ENCODE assay signal across 28 cellular contexts in the genomic region with DNA sequence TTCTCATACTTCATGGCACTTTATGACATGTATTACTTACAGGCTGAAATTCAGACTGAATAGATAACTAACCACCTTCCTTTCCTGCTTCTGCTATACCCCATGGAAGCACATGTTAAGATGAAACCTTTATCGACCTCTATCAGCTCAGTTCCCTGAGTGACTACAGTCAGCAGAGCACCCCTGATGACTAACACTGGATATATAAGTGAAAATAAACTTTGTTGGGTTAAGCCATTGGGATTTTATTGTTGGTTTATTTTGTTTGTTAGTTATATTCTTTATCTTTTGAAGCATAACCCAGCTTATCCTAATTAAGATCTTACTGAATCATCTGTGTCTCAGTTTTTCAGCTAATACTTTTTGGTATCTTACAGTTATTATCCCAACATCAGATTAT.
"Had no signal": no experiment of that assay in that cellular context is flagged by ENCODE, and none has a peak within 500 bp of the region (broad histone marks: within the 10 kb centered on the region; RNA-seq: fewer than 3 reads in every experiment).

No MANE protein-coding gene starts in this region.

- H3K9ac ChIP-seq: SK-N-SH had no signal

- H3K9me3 ChIP-seq: Peyer's patch, SJCRH30 had no signal

- DNase-seq: activated B cell treated with CpG ODN at 0.5 μM for 24 hours; activated CD4-positive, alpha-beta T cell treated with anti-CD3 and anti-CD28 coated beads for 1 hour; activated CD4-positive, alpha-beta T cell treated with anti-CD3 and anti-CD28 coated beads, Interleukin-2, amount 10 ng/mL, durations not matched to agents 24 days and 14 days; activated CD4-positive, alpha-beta T cell treated with anti-CD3 and anti-CD28 coated beads, Interleukin-2, amount 50 U/mL, for 48 hours; activated CD8-positive, alpha-beta memory T cell treated with anti-CD3 and anti-CD28 coated beads, Interleukin-2, amount 10 ng/mL, durations not matched to agents 7 days and 5 days; activated gamma-delta T cell; activated naive CD4-positive, alpha-beta T cell treated with anti-CD3 and anti-CD28 coated beads for 36 hours; activated T-cell treated with anti-CD3 and anti-CD28 coated beads, Interleukin-2, amount 50 U/mL, for 4 hours; brain microvascular endothelial cell; cerebellar nuclear complex; KG1; NCI-H1092; NCI-H1417; NCI-H1694; NCI-H2029; NCI-H345; NCI-H510A; NCI-H526 treated with DMSO at 0.1 percent for 48 hours; NCI-H82; OCI-M1; Peyer's patch; Right ventricle myocardium superior; SJCRH30; SK-N-SH; T-helper 1 cell had no signal

- H3K27ac Mint-ChIP-seq: activated B cell treated with CpG ODN at 0.5 μM for 24 hours; activated CD4-positive, alpha-beta T cell treated with anti-CD3 and anti-CD28 coated beads, Interleukin-2, amount 10 ng/mL, durations not matched to agents 24 days and 14 days; activated CD8-positive, alpha-beta memory T cell treated with anti-CD3 and anti-CD28 coated beads, Interleukin-2, amount 10 ng/mL, durations not matched to agents 7 days and 5 days; activated naive CD4-positive, alpha-beta T cell treated with anti-CD3 and anti-CD28 coated beads for 36 hours; activated naive CD8-positive, alpha-beta T cell; activated T-helper 17 cell treated with anti-CD3 and anti-CD28 coated beads, Interleukin-2, amount 50 U/mL, for 72 hours had no signal

- H3K27me3 ChIP-seq: brain microvascular endothelial cell, Peyer's patch, SJCRH30 had no signal

- H3K4me1 ChIP-seq: Peyer's patch, SJCRH30 had no signal

- H3K4me1 Mint-ChIP-seq: activated CD8-positive, alpha-beta memory T cell treated with anti-CD3 and anti-CD28 coated beads, Interleukin-2, amount 10 ng/mL, durations not matched to agents 7 days and 5 days; activated T-helper 17 cell treated with anti-CD3 and anti-CD28 coated beads, Interleukin-2, amount 50 U/mL, for 72 hours had no signal

- H3K27me3 Mint-ChIP-seq: activated B cell treated with CpG ODN at 0.5 μM for 24 hours; activated CD4-positive, alpha-beta T cell treated with anti-CD3 and anti-CD28 coated beads, Interleukin-2, amount 10 ng/mL, durations not matched to agents 24 days and 14 days; activated CD8-positive, alpha-beta memory T cell treated with anti-CD3 and anti-CD28 coated beads, Interleukin-2, amount 10 ng/mL, durations not matched to agents 7 days and 5 days; activated naive CD8-positive, alpha-beta T cell; activated T-helper 17 cell treated with anti-CD3 and anti-CD28 coated beads, Interleukin-2, amount 50 U/mL, for 72 hours had no signal

- H3K4me3 ChIP-seq: Peyer's patch, SJCRH30 had no signal

- H3K9me3 Mint-ChIP-seq: activated B cell treated with CpG ODN at 0.5 μM for 24 hours; activated CD4-positive, alpha-beta T cell treated with anti-CD3 and anti-CD28 coated beads, Interleukin-2, amount 10 ng/mL, durations not matched to agents 24 days and 14 days; activated naive CD4-positive, alpha-beta T cell treated with anti-CD3 and anti-CD28 coated beads for 36 hours; activated T-cell treated with anti-CD3 and anti-CD28 coated beads, Interleukin-2, amount 50 U/mL, for 4 hours; activated T-helper 17 cell treated with anti-CD3 and anti-CD28 coated beads, Interleukin-2, amount 50 U/mL, for 72 hours had no signal

- H3K27ac ChIP-seq: brain microvascular endothelial cell, Peyer's patch, RWPE1, SJCRH30 had no signal

- ATAC-seq: activated CD8-positive, alpha-beta memory T cell treated with anti-CD3 and anti-CD28 coated beads, Interleukin-2, amount 10 ng/mL, durations not matched to agents 7 days and 5 days; activated T-cell treated with anti-CD3 and anti-CD28 coated beads, Interleukin-2, amount 50 U/mL, for 4 hours; activated T-helper 17 cell treated with anti-CD3 and anti-CD28 coated beads, Interleukin-2, amount 50 U/mL, for 72 hours had no signal

- H3K4me2 ChIP-seq: SK-N-SH had no signal

- H3K4me3 Mint-ChIP-seq: activated B cell treated with CpG ODN at 0.5 μM for 24 hours; activated CD4-positive, alpha-beta T cell treated with anti-CD3 and anti-CD28 coated beads, Interleukin-2, amount 10 ng/mL, durations not matched to agents 24 days and 14 days; activated CD8-positive, alpha-beta memory T cell treated with anti-CD3 and anti-CD28 coated beads, Interleukin-2, amount 10 ng/mL, durations not matched to agents 7 days and 5 days; activated naive CD4-positive, alpha-beta T cell treated with anti-CD3 and anti-CD28 coated beads for 36 hours; activated naive CD8-positive, alpha-beta T cell; activated T-cell treated with anti-CD3 and anti-CD28 coated beads, Interleukin-2, amount 50 U/mL, for 4 hours; activated T-helper 17 cell treated with anti-CD3 and anti-CD28 coated beads, Interleukin-2, amount 50 U/mL, for 72 hours had no signal
